10 cellular contexts compared by ENCODE assay signal in the genomic region with DNA sequence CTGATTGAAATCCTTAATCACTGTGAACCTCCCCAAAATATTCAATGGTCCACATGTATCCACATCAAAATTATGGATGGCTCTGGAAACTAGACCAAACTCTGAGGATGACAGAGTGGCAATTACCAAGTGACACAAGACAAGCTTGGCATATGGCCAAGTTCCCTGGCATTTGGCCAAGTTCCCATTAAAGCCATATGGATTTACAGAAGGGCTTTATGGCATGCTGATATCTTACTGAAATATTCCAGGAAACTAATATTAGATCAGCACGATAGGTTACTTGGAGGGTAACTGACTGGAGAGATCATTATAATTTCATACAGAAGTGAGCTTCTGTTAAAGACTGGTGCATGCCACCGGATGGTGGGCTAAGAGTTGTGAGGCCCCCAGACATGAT. TPM values are rescaled to one million over a fixed set of nuclear protein-coding genes. Genes with fewer than 3 reads are reported as not detected.
DNase-seq lines count a peak whose midpoint lies in the region; ATAC-seq, FAIRE-seq and TF ChIP-seq lines count a peak whose summit lies in the region.
"Had no signal": no experiment of that assay in that cellular context is flagged by ENCODE, and none has a peak within 500 bp of the region (broad histone marks: within the 10 kb centered on the region; RNA-seq: fewer than 3 reads in every experiment).

No MANE protein-coding gene starts in this region.

- POLR2A ChIA-PET in MCF 10A (lab: Yijun Ruan, JAX) = interaction anchor here (1.3 kb wide), 1 partner anchor 18 kb away, joined by 3 read pairs; no protein-coding TSS in a partner anchor
- POLR2A ChIA-PET in K562 (lab: Yijun Ruan, JAX) = interaction anchor here (0.6 to 1.7 kb wide), 3 partner anchors 9 to 47 kb away, joined by 3 to 7 read pairs (median 5); no protein-coding TSS in a partner anchor
- POLR2A ChIA-PET in activated CD4-positive, alpha-beta memory T cell treated with anti-CD3 and anti-CD28 coated beads, Interleukin-2, amount 10 ng/mL, durations not matched to agents 7 days and 5 days (lab: Charles Lee) = no interaction called here

- H3K36me3 ChIP-seq in mammary epithelial cell (ENCODE audit: insufficient read depth, low read length) = no peaks in the 10 kb centered on the region
- H3K36me3 ChIP-seq in K562 (ENCODE audit: control insufficient read depth, insufficient read depth, low read length) = no peaks in the 10 kb centered on the region
- no peaks in the 10 kb centered on the region for H3K36me3 ChIP-seq in stomach

- no peaks in the 10 kb centered on the region for H3K9me3 Mint-ChIP-seq in MCF 10A (ENCODE audit: unreplicated experiment)
- H3K9me3 Mint-ChIP-seq in activated CD4-positive, alpha-beta memory T cell treated with anti-CD3 and anti-CD28 coated beads, Interleukin-2, amount 10 ng/mL, durations not matched to agents 7 days and 5 days = no peaks in the 10 kb centered on the region
- H3K9me3 Mint-ChIP-seq: central memory CD8-positive, alpha-beta T cell had no signal

- H3K79me2 ChIP-seq in mammary epithelial cell (ENCODE audit: insufficient read depth, low read length) = no peaks in the 10 kb centered on the region
- no peaks in the 10 kb centered on the region for H3K79me2 ChIP-seq in K562 (ENCODE audit: control insufficient read depth, insufficient read depth, low read length)

- no peak for ATAC-seq in K562
- ATAC-seq in GM18861 (IDR thresholded peaks at IDR 0.05; ENCODE audit: unreplicated experiment) = no peak

- DNase-seq in MCF 10A (ENCODE audit: unreplicated experiment) = peak; percentile 30
- no peak for DNase-seq in mammary epithelial cell
- peak; percentile 58 for DNase-seq in NCI-H446 treated with DMSO at 0.1 percent for 48 hours (lab: John Stamatoyannopoulos, UW)
- peak in 1 of 4 experiments; percentile 63 for DNase-seq in K562 (ENCODE audit: extremely low read depth in 1 of 4, low spot score in 3 of 4)
- DNase-seq in stomach = peak; percentile 52
- DNase-seq in HuH-7.5 (ENCODE audit: low spot score) = no peak
- DNase-seq in activated CD4-positive, alpha-beta memory T cell treated with anti-CD3 and anti-CD28 coated beads, Interleukin-2, amount 10 ng/mL, durations not matched to agents 7 days and 5 days = no peak

- H2AFZ ChIP-seq in mammary epithelial cell (ENCODE audit: low read depth, low read length) (no peak overlapping the region), K562 (ENCODE audit: low read depth, low read length) (no peak overlapping the region)

- H3K36me3 Mint-ChIP-seq in MCF 10A (ENCODE audit: insufficient read depth, unreplicated experiment) = no peaks in the 10 kb centered on the region
- H3K36me3 Mint-ChIP-seq in activated CD4-positive, alpha-beta memory T cell treated with anti-CD3 and anti-CD28 coated beads, Interleukin-2, amount 10 ng/mL, durations not matched to agents 7 days and 5 days (ENCODE audit: low read depth) = no peaks in the 10 kb centered on the region

- H3K27ac ChIP-seq in mammary epithelial cell (ENCODE audit: insufficient read depth, low read depth, low read length) (no peak overlapping the region), K562 (ENCODE audit: extremely low read depth, low read depth, low read length) (no peak overlapping the region), stomach (no peak overlapping the region)

- H3K4me1 Mint-ChIP-seq in MCF 10A (ENCODE audit: insufficient read depth, unreplicated experiment) = peaks cover 3% of the 10 kb centered on the region
- peaks cover 22% of the 10 kb centered on the region for H3K4me1 Mint-ChIP-seq in activated CD4-positive, alpha-beta memory T cell treated with anti-CD3 and anti-CD28 coated beads, Interleukin-2, amount 10 ng/mL, durations not matched to agents 7 days and 5 days

- no peak overlapping the region for H3K27ac Mint-ChIP-seq in MCF 10A (ENCODE audit: low read depth, unreplicated experiment)
- no peak overlapping the region for H3K27ac Mint-ChIP-seq in activated CD4-positive, alpha-beta memory T cell treated with anti-CD3 and anti-CD28 coated beads, Interleukin-2, amount 10 ng/mL, durations not matched to agents 7 days and 5 days
- H3K27ac Mint-ChIP-seq: progenitor cell of endocrine pancreas had no signal

- H3K27me3 ChIP-seq in mammary epithelial cell (ENCODE audit: insufficient read depth, low read length) = no peaks in the 10 kb centered on the region
- no peaks in the 10 kb centered on the region for H3K27me3 ChIP-seq in K562 (ENCODE audit: control insufficient read depth in 2 of 2, insufficient read depth in 2 of 2, low read length in 2 of 2)
- no peaks in the 10 kb centered on the region for H3K27me3 ChIP-seq in stomach

- in situ Hi-C loops in mammary epithelial cell (cut with MboI; ENCODE audit: low sequenced_read_pairs in 2 of 2) (no loop called here), K562 (cut with MboI) (no loop called here)

- H4K20me1 ChIP-seq in mammary epithelial cell (ENCODE audit: insufficient read depth, low read length) (no peaks in the 10 kb centered on the region), K562 (replicated peaks; ENCODE audit: control insufficient read depth, insufficient read depth, low read length) (no peaks in the 10 kb centered on the region)

- dilution Hi-C loops in mammary epithelial cell (cut with HindIII; ENCODE audit: low sequenced_read_pairs) = no loop called here

- no peak overlapping the region for H3K4me3 ChIP-seq in mammary epithelial cell (replicated peaks in 1 of 3; ENCODE audit: insufficient read depth in 1 of 3, low read depth in 2 of 3, low read length in 3 of 3)
- no peak overlapping the region for H3K4me3 ChIP-seq in K562
- H3K4me3 ChIP-seq in stomach = no peak overlapping the region

- H3K9me3 ChIP-seq in mammary epithelial cell (replicated peaks; ENCODE audit: insufficient read depth, low read length) (no peaks in the 10 kb centered on the region), K562 (replicated peaks; ENCODE audit: control insufficient read depth, insufficient read depth, low read depth, low read length) (no peaks in the 10 kb centered on the region), stomach (no peaks in the 10 kb centered on the region)

- H3K9me1 ChIP-seq in K562 (ENCODE audit: control insufficient read depth, insufficient read depth, low read length) = no peaks in the 10 kb centered on the region

- H3K4me1 ChIP-seq in mammary epithelial cell (ENCODE audit: insufficient read depth, low read length) = no peaks in the 10 kb centered on the region
- H3K4me1 ChIP-seq in K562 (replicated peaks in 1 of 2; ENCODE audit: control insufficient read depth in 2 of 2, insufficient read depth in 2 of 2, low read length in 2 of 2) = no peaks in the 10 kb centered on the region
- H3K4me1 ChIP-seq in stomach = peaks cover 0 to under 1% (median 0%) of the 10 kb centered on the region in 4 donors

- TF ChIP-seq RAD21 in K562 (CRISPR knock-in tag; conservative IDR thresholded peaks at IDR 0.05 in 1 of 2, IDR thresholded peaks at IDR 0.05 in 1 of 2) = peak in 1 of 2 experiments; percentile 23; a peak in 1 of 4 replicates

- H3K9ac ChIP-seq in mammary epithelial cell (ENCODE audit: insufficient read depth, low read length) = no peak overlapping the region
- H3K9ac ChIP-seq in K562 (ENCODE audit: insufficient read depth in 1 of 2, low read depth in 2 of 2, low read length in 2 of 2) = no peak overlapping the region

- no peak for TF ChIP-seq EP300 in K562 (IDR thresholded peaks at IDR 0.05; ENCODE audit: low read length)
- TF ChIP-seq EP300 in stomach (IDR thresholded peaks at IDR 0.05) = no peak

- no peak for FAIRE-seq in K562 (lab: Jason Lieb, UNC)

- 62% methylated on average over 2 of the region's 2 CpGs for WGBS in mammary epithelial cell (ENCODE audit: low coverage, missing lambda C conversion rate)
- 19% methylated on average over 2 of the region's 2 CpGs for WGBS in K562 (ENCODE audit: insufficient coverage, low coverage, missing lambda C conversion rate)
- WGBS in stomach, 5 donors = 45 to 61% (median 55%) methylated on average over 2 of the region's 2 CpGs

- no peak overlapping the region for H3K4me3 Mint-ChIP-seq in MCF 10A (ENCODE audit: unreplicated experiment)
- no peak overlapping the region for H3K4me3 Mint-ChIP-seq in activated CD4-positive, alpha-beta memory T cell treated with anti-CD3 and anti-CD28 coated beads, Interleukin-2, amount 10 ng/mL, durations not matched to agents 7 days and 5 days
- H3K4me3 Mint-ChIP-seq: central memory CD8-positive, alpha-beta T cell had no signal

- CTCF ChIA-PET in MCF 10A (lab: Yijun Ruan, JAX) = interaction anchor here (0.6 to 0.7 kb wide), 2 partner anchors 49 to 97 kb away, joined by 3 read pairs; no protein-coding TSS in a partner anchor
- CTCF ChIA-PET in mammary epithelial cell (lab: Charles Lee; ENCODE audit: low non-redundant PET) = no interaction called here
- CTCF ChIA-PET in K562 (lab: Yijun Ruan, JAX; ENCODE audit: low intra/inter-chr PET ratio) = no interaction called here
- CTCF ChIA-PET in activated CD4-positive, alpha-beta memory T cell treated with anti-CD3 and anti-CD28 coated beads, Interleukin-2, amount 10 ng/mL, durations not matched to agents 7 days and 5 days (lab: Charles Lee) = no interaction called here

- no peak for TF ChIP-seq CTCF in MCF 10A (IDR thresholded peaks at IDR 0.05; ENCODE audit: unreplicated experiment)
- no peak for TF ChIP-seq CTCF in mammary epithelial cell (conservative IDR thresholded peaks at IDR 0.05 in 1 of 2, IDR thresholded peaks at IDR 0.05 in 1 of 2; ENCODE audit: extremely low read depth in 1 of 2, insufficient read depth in 1 of 2, low read depth in 1 of 2, low read length in 2 of 2)
- no peak for TF ChIP-seq CTCF in K562 (IDR thresholded peaks at IDR 0.05 in 2 of 3, conservative IDR thresholded peaks at IDR 0.05 in 1 of 3; ENCODE audit: insufficient read depth in 2 of 3, low read depth in 1 of 3, low read length in 3 of 3)
- TF ChIP-seq CTCF in stomach (IDR thresholded peaks at IDR 0.05) = no peak

- no TSS peak for BruUV-seq in MCF 10A (replicated peaks; lab: Mats Ljungman, UMichigan)
- BruUV-seq in mammary epithelial cell (replicated peaks; lab: Mats Ljungman, UMichigan) = no TSS peak
- no TSS peak for BruUV-seq in K562 (replicated peaks; lab: Mats Ljungman, UMichigan)

- H3K27me3 Mint-ChIP-seq in MCF 10A (ENCODE audit: insufficient read depth, unreplicated experiment) = no peaks in the 10 kb centered on the region
- peaks cover 2% of the 10 kb centered on the region for H3K27me3 Mint-ChIP-seq in activated CD4-positive, alpha-beta memory T cell treated with anti-CD3 and anti-CD28 coated beads, Interleukin-2, amount 10 ng/mL, durations not matched to agents 7 days and 5 days
- H3K27me3 Mint-ChIP-seq: central memory CD8-positive, alpha-beta T cell had no signal

- TF ChIP-seq POLR2A in K562 (conservative IDR thresholded peaks at IDR 0.05) = no peak
- no peak for TF ChIP-seq POLR2A in stomach (IDR thresholded peaks at IDR 0.05)

- intact Hi-C loops in MCF 10A (cut with micrococcal nuclease) = no loop called here
- intact Hi-C loops in mammary epithelial cell (cut with micrococcal nuclease) = no loop called here
- intact Hi-C loops in K562 (cut with micrococcal nuclease) = no loop called here
- intact Hi-C loops in stomach (cut with DNase I; ENCODE audit: low total_unique reads) = no loop called here

- H3K4me2 ChIP-seq in mammary epithelial cell (ENCODE audit: insufficient read depth, low read depth, low read length) (no peak overlapping the region), K562 (ENCODE audit: insufficient read depth, low read length) (no peak overlapping the region)

RNA-seq across cellular contexts. Expression of a gene that starts 21.9 kb away (rescaled TPM):
- total RNA-seq in MCF 10A (2022) = 24.3 and 27.4 TPM in 2 replicates
- total RNA-seq in mammary epithelial cell = 10 to 100 TPM; 34.9 to 74.5 TPM
- 15.4 TPM for polyA plus RNA-seq in mammary epithelial cell
- 40.2 TPM for polyA minus RNA-seq in mammary epithelial cell
- total RNA-seq in K562 (2011; cell fraction: chromatin; rRNA removed; ENCODE audit: low replicate concordance) = 2.8 and 5.7 TPM in 2 replicates
- 2.3 and 2.9 TPM in 2 replicates for total RNA-seq in K562 (2011; cell fraction: nucleolus; rRNA removed)
- total RNA-seq in K562 (2011; cell fraction: nucleoplasm; rRNA removed) = 4.5 and 7.3 TPM in 2 replicates
- 11.4 and 12.1 TPM in 2 replicates for total RNA-seq in K562 (2014; rRNA removed)
- 13.6 and 14.5 TPM in 2 replicates for total RNA-seq in K562 (2014; rRNA removed; fragmentation: Illumina TruSeq; extraction: Trizol)
- 12.4 and 12.8 TPM in 2 replicates for total RNA-seq in K562 (2015; rRNA removed; fragmentation: Illumina TruSeq; extraction: Trizol)
- 11.5 and 11.8 TPM in 2 replicates for total RNA-seq in K562 (2021)
- 1.9 and 6.8 TPM in 2 replicates for polyA plus RNA-seq in K562 (2011; rRNA removed)
- 0.61 and 4.4 TPM in 2 replicates for polyA plus RNA-seq in K562 (2011; cell fraction: cytosol; rRNA removed)
- 1.4 and 5.3 TPM in 2 replicates for polyA plus RNA-seq in K562 (2011; cell fraction: nucleus; rRNA removed)
- 7.8 and 8.4 TPM in 2 replicates for polyA plus RNA-seq in K562 (2012)
- polyA plus RNA-seq in K562 (2014; fragmentation: Illumina TruSeq; extraction: Trizol) = 10.9 and 13.4 TPM in 2 replicates
- polyA plus RNA-seq in K562 (2014; fragmentation: Nextera tagmentation; extraction: Ambion mirVana) = 1 to 10 TPM; 1.6 to 2.3 TPM
- polyA plus RNA-seq in K562 (2014; rRNA removed) = 6.0 and 6.5 TPM in 2 replicates
- 4.6 and 16.3 TPM in 2 replicates for polyA minus RNA-seq in K562 (2011; rRNA and poly(A)+ RNA removed)
- 2.9 and 8.6 TPM in 2 replicates for polyA minus RNA-seq in K562 (2011; cell fraction: cytosol; rRNA and poly(A)+ RNA removed)
- 2.2 and 12.4 TPM in 2 replicates for polyA minus RNA-seq in K562 (2011; cell fraction: nucleus; rRNA and poly(A)+ RNA removed)
- 100 to 1,000 TPM in 1 of 5 donors, 10 to 100 TPM in 4; 47.5 to 102 (median 68.3) TPM for total RNA-seq in stomach
- 1 to 10 TPM; 4.0 to 6.6 (median 5.5) TPM for polyA plus RNA-seq in stomach
- total RNA-seq in activated CD4-positive, alpha-beta memory T cell treated with anti-CD3 and anti-CD28 coated beads, Interleukin-2, amount 10 ng/mL, durations not matched to agents 7 days and 5 days = 1 to 10 TPM; 7.4 to 8.4 TPM

Comparison
In these comparisons a context has a peak if more than half of its experiments do, and no peak if none do; other contexts are left out.
1. DNase-seq: peak in MCF 10A (single experiment), NCI-H446 treated with DMSO at 0.1 percent for 48 hours (single experiment) and stomach (single experiment); none in mammary epithelial cell (single experiment), HuH-7.5 (single experiment) and activated CD4-positive, alpha-beta memory T cell treated with anti-CD3 and anti-CD28 coated beads, Interleukin-2, amount 10 ng/mL, durations not matched to agents 7 days and 5 days (single experiment).